Comparison of ENCODE assay signal across 8 cellular contexts in genomic region chr6:34245032-34245760, GRCh38. TPM values are rescaled to one million over a fixed set of nuclear protein-coding genes. Genes with fewer than 3 reads are reported as not detected.
DNase-seq lines count a peak whose midpoint lies in the region; ATAC-seq, FAIRE-seq and TF ChIP-seq lines count a peak whose summit lies in the region.
"Not testable (repeated sequence)": the region's sequence is repeated elsewhere in the genome, so short reads cannot be mapped to it uniquely, and the experiment has no call there.

No MANE protein-coding gene starts in this region.

- TF ChIP-seq POLR2A in vagina (IDR thresholded peaks at IDR 0.05): not testable (repeated sequence)

- not testable (repeated sequence) for H3K27me3 Mint-ChIP-seq in CD8-positive, alpha-beta memory T cell; activated B cell treated with CpG ODN at 0.5 μM for 24 hours; activated naive CD4-positive, alpha-beta T cell treated with anti-CD3 and anti-CD28 coated beads, Interleukin-2, amount 10 ng/mL, durations not matched to agents 7 days and 5 days

- H3K4me1 Mint-ChIP-seq in CD8-positive, alpha-beta memory T cell: peaks cover 41 to 87% (median 43%) of the 10 kb centered on the region in 3 donors
- H3K4me1 Mint-ChIP-seq in activated B cell treated with CpG ODN at 0.5 μM for 24 hours: peaks cover 65% of the 10 kb centered on the region
- peaks cover 82% of the 10 kb centered on the region for H3K4me1 Mint-ChIP-seq in activated naive CD4-positive, alpha-beta T cell treated with anti-CD3 and anti-CD28 coated beads, Interleukin-2, amount 10 ng/mL, durations not matched to agents 7 days and 5 days

- not testable (repeated sequence) for H3K9me3 ChIP-seq in CD8-positive, alpha-beta memory T cell (ENCODE audit: low read length); HUES48 (ENCODE audit: control insufficient read depth, insufficient read depth, low read length); mammary epithelial cell (replicated peaks; ENCODE audit: insufficient read depth, low read length); kidney (ENCODE audit: control insufficient read depth in 1 of 2, low read length in 2 of 2); psoas muscle; vagina

- FAIRE-seq in kidney (lab: Jason Lieb, UNC): not testable (repeated sequence)

- peak overlapping the region in 1 of 7 donors; percentile 9 for H3K4me3 Mint-ChIP-seq in CD8-positive, alpha-beta memory T cell
- H3K4me3 Mint-ChIP-seq in activated B cell treated with CpG ODN at 0.5 μM for 24 hours; activated naive CD4-positive, alpha-beta T cell treated with anti-CD3 and anti-CD28 coated beads, Interleukin-2, amount 10 ng/mL, durations not matched to agents 7 days and 5 days: not testable (repeated sequence)

- H3K4me3 ChIP-seq in CD8-positive, alpha-beta memory T cell (ENCODE audit: low read length); HUES48 (ENCODE audit: low read depth, low read length); mammary epithelial cell (replicated peaks in 1 of 3; ENCODE audit: insufficient read depth in 1 of 3, low read depth in 2 of 3, low read length in 3 of 3); kidney (ENCODE audit: low read length in 2 of 2); psoas muscle; vagina: not testable (repeated sequence)

- CTCF ChIA-PET in CD8-positive, alpha-beta memory T cell (lab: Charles Lee): interaction anchor here (1.0 to 2.3 kb wide), 3 partner anchors 16 to 50 kb away, joined by 3 to 7 read pairs (median 3); no protein-coding TSS in a partner anchor
- CTCF ChIA-PET in activated B cell treated with CpG ODN at 0.5 μM for 24 hours (lab: Charles Lee); mammary epithelial cell (lab: Charles Lee; ENCODE audit: low non-redundant PET): not testable (repeated sequence)
- CTCF ChIA-PET in activated naive CD4-positive, alpha-beta T cell treated with anti-CD3 and anti-CD28 coated beads, Interleukin-2, amount 10 ng/mL, durations not matched to agents 7 days and 5 days (lab: Charles Lee): interaction anchor here (2.7 kb wide), 1 partner anchor 49 kb away, joined by 8 read pairs; no protein-coding TSS in a partner anchor

- H4K20me1 ChIP-seq in mammary epithelial cell (ENCODE audit: insufficient read depth, low read length): not testable (repeated sequence)

- in situ Hi-C loops in mammary epithelial cell (cut with MboI; ENCODE audit: low sequenced_read_pairs in 2 of 2): not testable (repeated sequence)

- not testable (repeated sequence) for ATAC-seq in activated B cell treated with CpG ODN at 0.5 μM for 24 hours (ENCODE audit: low read depth); psoas muscle

- H3K27me3 ChIP-seq in CD8-positive, alpha-beta memory T cell (ENCODE audit: insufficient read depth, low read length, poor library complexity, severe bottlenecking); HUES48 (ENCODE audit: control insufficient read depth, insufficient read depth, low read length); mammary epithelial cell (ENCODE audit: insufficient read depth, low read length); psoas muscle (ENCODE audit: insufficient read depth in 3 of 3, low read length in 2 of 3); vagina: not testable (repeated sequence)

- not testable (repeated sequence) for H3K27ac ChIP-seq in CD8-positive, alpha-beta memory T cell (ENCODE audit: low read depth, low read length); mammary epithelial cell (ENCODE audit: insufficient read depth, low read depth, low read length); kidney (ENCODE audit: low read depth in 2 of 2, low read length in 2 of 2)
- H3K27ac ChIP-seq in HUES48 (ENCODE audit: low read depth, low read length): peak overlapping the region; percentile 95
- peak overlapping the region; percentile 87 for H3K27ac ChIP-seq in psoas muscle
- H3K27ac ChIP-seq in vagina: peak overlapping the region; percentile 82

- dilution Hi-C loops in mammary epithelial cell (cut with HindIII; ENCODE audit: low sequenced_read_pairs): not testable (repeated sequence)

- POLR2A ChIA-PET in CD8-positive, alpha-beta memory T cell (lab: Charles Lee): interaction anchor here (0.6 kb wide), 1 partner anchor 367 kb away, joined by 3 read pairs; no protein-coding TSS in a partner anchor
- POLR2A ChIA-PET in activated B cell treated with CpG ODN at 0.5 μM for 24 hours (lab: Charles Lee): interaction anchor here (0.6 to 2.3 kb wide), 6 partner anchors 9 to 1562 kb away, joined by 4 to 9 read pairs (median 6); partner anchors contain the start of gene HMGA1

- DNase-seq in CD8-positive, alpha-beta memory T cell; activated B cell treated with CpG ODN at 0.5 μM for 24 hours; activated naive CD4-positive, alpha-beta T cell treated with anti-CD3 and anti-CD28 coated beads, Interleukin-2, amount 10 ng/mL, durations not matched to agents 7 days and 5 days; mammary epithelial cell; psoas muscle; vagina (ENCODE audit: extremely low spot score in 2 of 2): not testable (repeated sequence)
- peak; percentile 68 for DNase-seq in kidney

- intact Hi-C loops in activated B cell treated with CpG ODN at 0.5 μM for 24 hours (cut with micrococcal nuclease): loop anchor here (5.0 kb wide), 2 partner anchors 52 to 997 kb away; no protein-coding TSS in a partner anchor
- intact Hi-C loops in mammary epithelial cell (cut with micrococcal nuclease); psoas muscle (cut with DNase I): not testable (repeated sequence)
- intact Hi-C loops in kidney (cut with DNase I): loop anchor here (10.0 kb wide), 1 partner anchor 170 kb away; no protein-coding TSS in a partner anchor
- intact Hi-C loops in vagina (cut with DNase I): loop anchor here (5.0 kb wide), 2 partner anchors 147 to 167 kb away; partner anchors contain the start of gene NUDT3

- H2AFZ ChIP-seq in mammary epithelial cell (ENCODE audit: low read depth, low read length): not testable (repeated sequence)

- not testable (repeated sequence) for BruUV-seq in mammary epithelial cell (replicated peaks; lab: Mats Ljungman, UMichigan)

- not testable (repeated sequence) for H3K9ac ChIP-seq in HUES48 (ENCODE audit: low read depth, low read length); mammary epithelial cell (ENCODE audit: insufficient read depth, low read length); kidney (ENCODE audit: low read length in 2 of 2)

- peak overlapping the region in 6 of 8 donors; percentile 15 to 96 (median 38) for H3K27ac Mint-ChIP-seq in CD8-positive, alpha-beta memory T cell
- peak overlapping the region; percentile 24 for H3K27ac Mint-ChIP-seq in activated B cell treated with CpG ODN at 0.5 μM for 24 hours
- H3K27ac Mint-ChIP-seq in activated naive CD4-positive, alpha-beta T cell treated with anti-CD3 and anti-CD28 coated beads, Interleukin-2, amount 10 ng/mL, durations not matched to agents 7 days and 5 days: peak overlapping the region; percentile 58

- H3K9me3 Mint-ChIP-seq in CD8-positive, alpha-beta memory T cell; activated B cell treated with CpG ODN at 0.5 μM for 24 hours; activated naive CD4-positive, alpha-beta T cell treated with anti-CD3 and anti-CD28 coated beads, Interleukin-2, amount 10 ng/mL, durations not matched to agents 7 days and 5 days: not testable (repeated sequence)

- H3K4me1 ChIP-seq in CD8-positive, alpha-beta memory T cell (ENCODE audit: insufficient read depth, low read length): peaks cover 19% of the 10 kb centered on the region
- H3K4me1 ChIP-seq in HUES48 (ENCODE audit: control insufficient read depth, insufficient read depth, low read length) (peaks cover 45% of the 10 kb centered on the region), mammary epithelial cell (ENCODE audit: insufficient read depth, low read length) (peaks cover 82% of the 10 kb centered on the region), psoas muscle (peaks cover 32% of the 10 kb centered on the region), vagina (peaks cover 45% of the 10 kb centered on the region)
- not testable (repeated sequence) for H3K4me1 ChIP-seq in kidney (ENCODE audit: control insufficient read depth in 1 of 2, insufficient read depth in 1 of 2, low read depth in 1 of 2, low read length in 2 of 2)

- 85% methylated on average over 8 of the region's 13 CpGs for WGBS in mammary epithelial cell (ENCODE audit: low coverage, missing lambda C conversion rate)
- 66 to 88% (median 80%) methylated on average over 12 to 13 of the region's 13 CpGs for WGBS in psoas muscle, 3 donors

- H3K36me3 ChIP-seq in CD8-positive, alpha-beta memory T cell (ENCODE audit: insufficient read depth, low read length): peaks cover 16% of the 10 kb centered on the region
- H3K36me3 ChIP-seq in HUES48 (ENCODE audit: control insufficient read depth, insufficient read depth, low read length): peaks cover 51% of the 10 kb centered on the region
- H3K36me3 ChIP-seq in mammary epithelial cell (ENCODE audit: insufficient read depth, low read length); kidney (ENCODE audit: control insufficient read depth in 1 of 2, insufficient read depth in 2 of 2, low read length in 2 of 2); vagina: not testable (repeated sequence)
- H3K36me3 ChIP-seq in psoas muscle (ENCODE audit: insufficient read depth in 1 of 2, low read depth in 1 of 2): peaks cover 0 to 36% of the 10 kb centered on the region in 2 donors

- peak overlapping the region; percentile 5 for H3K4me2 ChIP-seq in mammary epithelial cell (ENCODE audit: insufficient read depth, low read depth, low read length)

- peaks cover 33% of the 10 kb centered on the region for H3K79me2 ChIP-seq in mammary epithelial cell (ENCODE audit: insufficient read depth, low read length)

- H3K36me3 Mint-ChIP-seq in CD8-positive, alpha-beta memory T cell: peaks cover 0 to 62% (median 2%) of the 10 kb centered on the region in 3 donors
- H3K36me3 Mint-ChIP-seq in activated B cell treated with CpG ODN at 0.5 μM for 24 hours (ENCODE audit: low read depth): peaks cover 65% of the 10 kb centered on the region
- H3K36me3 Mint-ChIP-seq in activated naive CD4-positive, alpha-beta T cell treated with anti-CD3 and anti-CD28 coated beads, Interleukin-2, amount 10 ng/mL, durations not matched to agents 7 days and 5 days: peaks cover 42% of the 10 kb centered on the region

- not testable (repeated sequence) for TF ChIP-seq CTCF in activated B cell treated with CpG ODN at 0.5 μM for 24 hours (IDR thresholded peaks at IDR 0.05); mammary epithelial cell (conservative IDR thresholded peaks at IDR 0.05 in 1 of 2, IDR thresholded peaks at IDR 0.05 in 1 of 2; ENCODE audit: extremely low read depth in 1 of 2, insufficient read depth in 1 of 2, low read depth in 1 of 2, low read length in 2 of 2); kidney (IDR thresholded peaks at IDR 0.05; ENCODE audit: borderline replicate concordance, extremely low read depth, insufficient read depth); psoas muscle (IDR thresholded peaks at IDR 0.05); vagina (IDR thresholded peaks at IDR 0.05)

RNA-seq across cellular contexts. Expression of gene SMIM29, which starts 3.6 kb away (rescaled TPM):
- 10 to 100 TPM; 23.0 to 26.0 TPM for total RNA-seq in CD8-positive, alpha-beta memory T cell
- 62.5 TPM for polyA plus RNA-seq in CD8-positive, alpha-beta memory T cell
- total RNA-seq in activated B cell treated with CpG ODN at 0.5 μM for 24 hours: 25.8 and 27.7 TPM in 2 replicates
- total RNA-seq in mammary epithelial cell: 10 to 100 TPM; 20.3 to 40.6 TPM
- 48.6 TPM for polyA plus RNA-seq in mammary epithelial cell
- polyA minus RNA-seq in mammary epithelial cell: 29.8 TPM
- 22.6 TPM for total RNA-seq in kidney
- polyA plus RNA-seq in kidney (ENCODE audit: insufficient read depth, low read depth, low replicate concordance): 53.5 TPM
- 10 to 100 TPM; 14.4 to 59.4 (median 31.5) TPM for total RNA-seq in psoas muscle
- polyA plus RNA-seq in psoas muscle: 100 to 1,000 TPM in 1 of 3 donors, 10 to 100 TPM in 2; 24.6 to 100 (median 44.1) TPM
- total RNA-seq in vagina: 22.3 TPM

RNA-seq across cellular contexts. Expression of gene HMGA1, which starts 8.5 kb away (rescaled TPM):
- total RNA-seq in CD8-positive, alpha-beta memory T cell: 100 to 1,000 TPM; 490 to 506 TPM
- 33.1 TPM for polyA plus RNA-seq in CD8-positive, alpha-beta memory T cell
- 186 and 188 TPM in 2 replicates for total RNA-seq in activated B cell treated with CpG ODN at 0.5 μM for 24 hours
- 100 to 1,000 TPM in 1 of 2 donors, 10 to 100 TPM in 1; 21.2 to 314 TPM for total RNA-seq in mammary epithelial cell
- polyA plus RNA-seq in mammary epithelial cell: 151 TPM
- polyA minus RNA-seq in mammary epithelial cell: 338 TPM
- 46.5 TPM for total RNA-seq in kidney
- polyA plus RNA-seq in kidney (ENCODE audit: insufficient read depth, low read depth, low replicate concordance): 27.1 TPM
- 100 to 1,000 TPM in 3 of 4 donors, 10 to 100 TPM in 1; 83.5 to 151 (median 128) TPM for total RNA-seq in psoas muscle
- polyA plus RNA-seq in psoas muscle: 100 to 1,000 TPM; 111 to 389 (median 205) TPM
- 65.6 TPM for total RNA-seq in vagina
